ENCODE assay signal across 23 cellular contexts in the genomic region with DNA sequence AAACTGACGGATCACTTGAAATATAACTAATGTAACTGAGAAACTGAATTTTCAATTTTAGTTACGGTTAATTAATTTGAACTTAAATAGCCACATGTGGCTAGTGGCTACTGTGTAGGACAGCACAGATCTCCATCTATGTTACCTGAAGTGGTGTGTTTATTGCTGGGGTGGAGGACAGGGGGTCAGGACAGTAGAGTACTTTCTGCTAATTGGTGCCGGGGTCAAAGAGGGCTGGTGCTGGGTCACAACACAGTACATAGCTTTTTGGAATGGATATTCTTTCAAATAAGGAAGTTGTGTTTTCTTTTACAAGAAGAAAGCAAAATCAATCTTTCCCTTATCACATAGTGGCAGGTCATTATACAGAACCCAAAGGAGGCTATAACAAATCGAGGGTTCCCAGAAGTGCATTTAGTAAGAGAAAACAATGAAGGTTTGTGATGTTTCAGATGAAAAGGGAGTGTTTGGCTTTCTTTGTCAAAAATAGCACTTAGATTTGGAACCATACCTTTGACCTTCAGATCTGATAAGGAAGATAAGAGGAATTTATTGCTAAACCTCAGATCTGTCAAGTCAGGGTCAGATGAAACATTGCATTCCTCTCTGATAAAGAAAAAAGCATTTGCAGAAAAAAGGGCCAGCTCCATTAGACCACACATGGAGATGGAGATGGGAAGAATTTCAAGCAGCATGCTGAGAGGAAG.
DNase-seq lines count a peak whose midpoint lies in the region; ATAC-seq, FAIRE-seq and TF ChIP-seq lines count a peak whose summit lies in the region.
"Had no signal": no experiment of that assay in that cellular context is flagged by ENCODE, and none has a peak within 500 bp of the region (broad histone marks: within the 10 kb centered on the region; RNA-seq: fewer than 3 reads in every experiment).

No MANE protein-coding gene starts in this region.

- H3K79me2 ChIP-seq in HepG2 (ENCODE audit: insufficient read depth, low read length), result no peaks in the 10 kb centered on the region

- H2AFZ ChIP-seq in HepG2 (ENCODE audit: low read length), result no peak overlapping the region

- peak in 1 of 2 experiments; percentile 62; a peak in 1 of 4 replicates for TF ChIP-seq EP300 in HepG2 (IDR thresholded peaks at IDR 0.05; ENCODE audit: low read depth in 2 of 2, low read length in 2 of 2)
- TF ChIP-seq EP300 in HepG2 (CRISPR knock-in tag; IDR thresholded peaks at IDR 0.05; ENCODE audit: borderline replicate concordance), result peak; percentile 84; the same call in 1 of the 2 replicates

- TF ChIP-seq RAD21 in HepG2 (CRISPR knock-in tag; IDR thresholded peaks at IDR 0.05), result no peak

- TF ChIP-seq POLR2A in HepG2 (IDR thresholded peaks at IDR 0.05; ENCODE audit: insufficient read depth in 1 of 2, low read depth in 2 of 2, low read length in 2 of 2) (no peak), right lobe of liver (IDR thresholded peaks at IDR 0.05) (no peak)

- DNase-seq in HepG2 (ENCODE audit: low spot score), result peak; percentile 89
- no peak for DNase-seq in right lobe of liver
- peak; percentile 46 for DNase-seq in astrocyte of the hippocampus (ENCODE audit: low read depth, low spot score)
- DNase-seq in left lung, result no peak
- DNase-seq in GM19239 (ENCODE audit: insufficient read length, low spot score), result no peak
- no peak for DNase-seq in activated CD4-positive, alpha-beta memory T cell treated with anti-CD3 and anti-CD28 coated beads, Interleukin-2, amount 10 ng/mL, durations not matched to agents 7 days and 5 days
- no peak for DNase-seq in stimulated activated CD4-positive, alpha-beta T cell treated with anti-CD3 and anti-CD28 coated beads, Interleukin-12 subunit alpha, Interleukin-12 subunit beta, amount 100 ng/mL, for 4 hours
- no peak for DNase-seq in colonic mucosa
- DNase-seq: activated CD4-positive, alpha-beta T cell treated with anti-CD3 and anti-CD28 coated beads, Interleukin-2, amount 50 U/mL, for 1 hour; activated naive CD4-positive, alpha-beta T cell treated with anti-CD3 and anti-CD28 coated beads, Interleukin-2, amount 50 U/mL, for 16 hours; C1 segment of cervical spinal cord; immature natural killer cell; MV-4-11; naive B cell; NCI-H187 treated with DMSO at 0.1 percent for 48 hours; NCI-H446; posterior cingulate gyrus; stimulated activated CD4-positive, alpha-beta T cell treated with anti-CD3 and anti-CD28 coated beads, Interleukin-4, amount 100 ng/mL, for 4 hours had no signal

- no peak overlapping the region for H3K27ac Mint-ChIP-seq in activated CD4-positive, alpha-beta memory T cell treated with anti-CD3 and anti-CD28 coated beads, Interleukin-2, amount 10 ng/mL, durations not matched to agents 7 days and 5 days
- H3K27ac Mint-ChIP-seq: immature natural killer cell, naive B cell had no signal

- no TSS peak for BruUV-seq in HepG2 (replicated peaks; lab: Mats Ljungman, UMichigan)

- H3K27me3 ChIP-seq in HepG2 (ENCODE audit: control insufficient read depth in 1 of 2, insufficient read depth in 2 of 2, low read length in 2 of 2), result no peaks in the 10 kb centered on the region
- H3K27me3 ChIP-seq in right lobe of liver, result no peaks in the 10 kb centered on the region
- no peaks in the 10 kb centered on the region for H3K27me3 ChIP-seq in left lung
- H3K27me3 ChIP-seq in colonic mucosa, result no peaks in the 10 kb centered on the region
- H3K27me3 ChIP-seq: suprapubic skin had no signal

- H3K4me2 ChIP-seq in HepG2 (ENCODE audit: low read depth, low read length), result no peak overlapping the region
- H3K4me2 ChIP-seq: smooth muscle cell had no signal

- H3K27ac ChIP-seq in HepG2 (ENCODE audit: extremely low read length, insufficient read depth, low read length), result peak overlapping the region; percentile 19
- no peak overlapping the region for H3K27ac ChIP-seq in right lobe of liver
- no peak overlapping the region for H3K27ac ChIP-seq in left lung
- H3K27ac ChIP-seq in colonic mucosa, result no peak overlapping the region
- H3K27ac ChIP-seq: suprapubic skin had no signal

- H3K36me3 ChIP-seq in HepG2 (replicated peaks in 1 of 2; ENCODE audit: control insufficient read depth in 1 of 2, insufficient read depth in 2 of 2, low read length in 2 of 2) (no peaks in the 10 kb centered on the region), right lobe of liver (no peaks in the 10 kb centered on the region), left lung (no peaks in the 10 kb centered on the region), colonic mucosa (no peaks in the 10 kb centered on the region)
- H3K36me3 ChIP-seq: suprapubic skin had no signal

- H3K4me1 Mint-ChIP-seq in activated CD4-positive, alpha-beta memory T cell treated with anti-CD3 and anti-CD28 coated beads, Interleukin-2, amount 10 ng/mL, durations not matched to agents 7 days and 5 days, result no peaks in the 10 kb centered on the region
- H3K4me1 Mint-ChIP-seq: immature natural killer cell, naive B cell had no signal

- peaks cover 56% of the 10 kb centered on the region for H3K9me3 ChIP-seq in HepG2 (ENCODE audit: low read length)
- no peaks in the 10 kb centered on the region for H3K9me3 ChIP-seq in right lobe of liver
- H3K9me3 ChIP-seq in left lung, result peaks cover 0 to 1% of the 10 kb centered on the region in 2 donors
- H3K9me3 ChIP-seq in colonic mucosa, result no peaks in the 10 kb centered on the region
- H3K9me3 ChIP-seq: suprapubic skin had no signal

- peak; percentile 76 for ATAC-seq in HepG2
- no peak for ATAC-seq in right lobe of liver
- ATAC-seq in left lung, result peak; percentile 15
- ATAC-seq: esophagus mucosa had no signal

- in situ Hi-C loops in HepG2 (cut with HindIII; ENCODE audit: extremely low pct_ligation_motif_present, low pct_unique_long_range_greater_than_20kb), result no loop called here

- no peaks in the 10 kb centered on the region for H4K20me1 ChIP-seq in HepG2 (ENCODE audit: insufficient read depth, low read length)

- TF ChIP-seq CTCF in HepG2 (CRISPR knock-in tag; IDR thresholded peaks at IDR 0.05) (no peak), right lobe of liver (IDR thresholded peaks at IDR 0.05) (no peak), left lung (IDR thresholded peaks at IDR 0.05) (no peak), colonic mucosa (IDR thresholded peaks at IDR 0.05) (no peak)

- intact Hi-C loops in HepG2 (cut with micrococcal nuclease; ENCODE audit: unreplicated experiment) (loop anchor here (5.0 kb wide), 1 partner anchor 385 kb away; a partner anchor contains a TSS), right lobe of liver (cut with DNase I) (no loop called here), left lung (cut with DNase I) (no loop called here), colonic mucosa (cut with DNase I) (no loop called here)

- POLR2A ChIA-PET in HepG2 (lab: Yijun Ruan, JAX), result no interaction called here
- POLR2A ChIA-PET in activated CD4-positive, alpha-beta memory T cell treated with anti-CD3 and anti-CD28 coated beads, Interleukin-2, amount 10 ng/mL, durations not matched to agents 7 days and 5 days (lab: Charles Lee), result no interaction called here

- WGBS in HepG2 (ENCODE audit: low lambda C conversion rate), result 39% methylated on average over 4 of the region's 4 CpGs
- 41% methylated on average over 4 of the region's 4 CpGs for WGBS in right lobe of liver (ENCODE audit: insufficient coverage, low coverage, low lambda C conversion rate, missing lambda C conversion rate)

- H3K4me3 Mint-ChIP-seq in activated CD4-positive, alpha-beta memory T cell treated with anti-CD3 and anti-CD28 coated beads, Interleukin-2, amount 10 ng/mL, durations not matched to agents 7 days and 5 days, result no peak overlapping the region
- H3K4me3 Mint-ChIP-seq: brain, immature natural killer cell, naive B cell had no signal

- H3K9ac ChIP-seq in HepG2 (ENCODE audit: insufficient read depth, low read depth, low read length) (no peak overlapping the region), colonic mucosa (ENCODE audit: low read depth in 2 of 2, low read length in 2 of 2) (no peak overlapping the region)

- H3K27me3 Mint-ChIP-seq in activated CD4-positive, alpha-beta memory T cell treated with anti-CD3 and anti-CD28 coated beads, Interleukin-2, amount 10 ng/mL, durations not matched to agents 7 days and 5 days, result no peaks in the 10 kb centered on the region
- H3K27me3 Mint-ChIP-seq: naive B cell had no signal

- CTCF ChIA-PET in HepG2 (lab: Yijun Ruan, JAX; ENCODE audit: low intra/inter-chr PET ratio, low total read pairs), result no interaction called here
- CTCF ChIA-PET in activated CD4-positive, alpha-beta memory T cell treated with anti-CD3 and anti-CD28 coated beads, Interleukin-2, amount 10 ng/mL, durations not matched to agents 7 days and 5 days (lab: Charles Lee), result no interaction called here

- FAIRE-seq in HepG2 (lab: Jason Lieb, UNC) (no peak), GM19239 (lab: Jason Lieb, UNC) (no peak)
- FAIRE-seq: A204.1 had no signal

- H3K4me1 ChIP-seq in HepG2 (ENCODE audit: insufficient read depth, low read length) (peaks cover 60% of the 10 kb centered on the region), right lobe of liver (no peaks in the 10 kb centered on the region), left lung (peaks cover 0 to 10% of the 10 kb centered on the region in 2 donors), colonic mucosa (no peaks in the 10 kb centered on the region)
- H3K4me1 ChIP-seq: suprapubic skin had no signal

- H3K4me3 ChIP-seq in HepG2 (replicated peaks in 1 of 3; ENCODE audit: insufficient read depth in 1 of 3, low read depth in 2 of 3, low read length in 3 of 3) (no peak overlapping the region), right lobe of liver (no peak overlapping the region), left lung (no peak overlapping the region), colonic mucosa (no peak overlapping the region)
- H3K4me3 ChIP-seq: smooth muscle cell, suprapubic skin had no signal

- H3K36me3 Mint-ChIP-seq in activated CD4-positive, alpha-beta memory T cell treated with anti-CD3 and anti-CD28 coated beads, Interleukin-2, amount 10 ng/mL, durations not matched to agents 7 days and 5 days (ENCODE audit: low read depth), result no peaks in the 10 kb centered on the region
- H3K36me3 Mint-ChIP-seq: brain, immature natural killer cell, naive B cell had no signal

- H3K9me3 Mint-ChIP-seq in activated CD4-positive, alpha-beta memory T cell treated with anti-CD3 and anti-CD28 coated beads, Interleukin-2, amount 10 ng/mL, durations not matched to agents 7 days and 5 days, result peaks cover 3% of the 10 kb centered on the region

TF ChIP-seq in HepG2, 621 proteins besides CTCF, POLR2A, EP300 and RAD21 (continues in another document):
- no peak for TF ChIP-seq NCOA1 (CRISPR knock-in tag; IDR thresholded peaks at IDR 0.05)
- no peak for TF ChIP-seq ZBTB3 (CRISPR knock-in tag; IDR thresholded peaks at IDR 0.05; ENCODE audit: borderline replicate concordance, low read depth)
- TF ChIP-seq MAFF (IDR thresholded peaks at IDR 0.05; ENCODE audit: low read depth, low read length), result no peak
- TF ChIP-seq SIX4 (CRISPR knock-in tag; IDR thresholded peaks at IDR 0.05), result peak; percentile 43
- TF ChIP-seq PHB2 (IDR thresholded peaks at IDR 0.05; ENCODE audit: partially characterized antibody), result no peak
- no peak for TF ChIP-seq ARHGAP35 (CRISPR knock-in tag; IDR thresholded peaks at IDR 0.05; ENCODE audit: borderline replicate concordance)
- TF ChIP-seq GZF1 (CRISPR knock-in tag; IDR thresholded peaks at IDR 0.05), result no peak
- TF ChIP-seq RFXANK (CRISPR knock-in tag; IDR thresholded peaks at IDR 0.05), result no peak
- TF ChIP-seq SOX6 (IDR thresholded peaks at IDR 0.05), result no peak
- TF ChIP-seq SOX6 (CRISPR knock-in tag; IDR thresholded peaks at IDR 0.05), result peak; percentile 78

Comparison
In these comparisons a context has a peak if more than half of its experiments do, and no peak if none do; other contexts are left out.
1. ATAC-seq: peak in HepG2 (single experiment) and left lung (single experiment); none in right lobe of liver (0 of 4).
2. DNase-seq: peak in HepG2 (single experiment) and astrocyte of the hippocampus (single experiment); none in right lobe of liver (0 of 3), left lung (0 of 2), GM19239 (single experiment), activated CD4-positive, alpha-beta memory T cell treated with anti-CD3 and anti-CD28 coated beads, Interleukin-2, amount 10 ng/mL, durations not matched to agents 7 days and 5 days (single experiment), stimulated activated CD4-positive, alpha-beta T cell treated with anti-CD3 and anti-CD28 coated beads, Interleukin-12 subunit alpha, Interleukin-12 subunit beta, amount 100 ng/mL, for 4 hours (single experiment) and colonic mucosa (single experiment).